In the genomic region with DNA sequence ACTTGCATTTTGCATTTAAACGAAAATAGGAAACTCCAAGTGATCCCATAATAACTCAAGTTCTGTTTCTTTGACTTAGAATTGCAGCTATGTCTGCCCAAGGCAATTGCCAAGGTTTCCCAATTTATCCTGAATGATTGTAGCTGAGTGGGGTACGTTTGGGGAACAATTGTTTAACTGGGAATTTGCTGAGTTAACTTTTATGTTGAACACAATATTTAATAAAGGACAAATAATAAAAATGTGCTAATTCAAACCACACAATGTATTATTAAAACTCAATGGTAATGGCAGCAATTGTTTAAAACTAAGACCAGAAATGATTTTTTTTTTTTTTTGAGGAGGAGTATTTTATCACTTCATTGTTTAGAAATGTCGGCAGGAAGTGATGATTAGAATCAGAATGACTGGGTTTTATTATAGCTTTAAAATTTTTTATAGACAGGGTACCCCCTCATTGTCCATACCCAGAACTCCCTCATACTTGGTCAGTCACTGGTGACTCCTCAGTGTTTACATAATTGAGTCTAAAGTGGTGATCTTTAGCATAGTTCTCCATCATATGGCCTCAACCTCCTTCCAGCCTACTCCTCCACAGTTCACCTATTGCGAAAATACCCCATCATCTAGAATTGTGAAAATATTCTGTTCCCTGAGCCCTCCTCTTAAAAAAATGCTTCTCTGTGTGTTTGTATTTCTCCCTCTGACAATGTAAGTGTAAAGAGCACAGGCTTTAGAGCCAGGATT, we compare ENCODE assay signal across 12 cellular contexts.
DNase-seq lines count a peak whose midpoint lies in the region; ATAC-seq, FAIRE-seq and TF ChIP-seq lines count a peak whose summit lies in the region.
"Had no signal": no experiment of that assay in that cellular context is flagged by ENCODE, and none has a peak within 500 bp of the region (broad histone marks: within the 10 kb centered on the region; RNA-seq: fewer than 3 reads in every experiment).

No MANE protein-coding gene starts in this region.

- 0 out of 4 replicates have a peak, but pooled peaks cover 0 to 3% of the 10 kb centered on the region in 2 experiments for H3K79me1 ChIP-seq in IMR-90 (ENCODE audit: low read depth in 1 of 2, low read length in 2 of 2)

- WGBS in IMR-90 (ENCODE audit: extremely low coverage in 2 of 2, insufficient read length in 1 of 2), 2 experiments = no CpG with 5 or more reads among the region's 4 CpGs

- H3K4me3 ChIP-seq in IMR-90 (ENCODE audit: insufficient read depth, low read depth, low read length) = no peak overlapping the region
- no peak overlapping the region for H3K4me3 ChIP-seq in fibroblast of mammary gland (ENCODE audit: control insufficient read depth, low read depth, low read length)
- no peak overlapping the region for H3K4me3 ChIP-seq in subcutaneous abdominal adipose tissue (ENCODE audit: low read depth in 1 of 5, low read length in 5 of 5)

- peak overlapping the region; percentile 93 for H2BK5ac ChIP-seq in IMR-90 (ENCODE audit: low read depth, low read length, poor library complexity, severe bottlenecking)

- TF ChIP-seq POLR2A in IMR-90 (IDR thresholded peaks at IDR 0.05; ENCODE audit: low read depth, low read length) = no peak

- H3K4me1 ChIP-seq in IMR-90 (ENCODE audit: control insufficient read depth, insufficient read depth, low read length) = peaks cover 13% of the 10 kb centered on the region
- H3K4me1 ChIP-seq in subcutaneous abdominal adipose tissue (ENCODE audit: control insufficient read depth in 5 of 5, insufficient read depth in 5 of 5, low read length in 5 of 5) = peaks cover 0 to 41% (median 33%) of the 10 kb centered on the region in 5 donors

- peak overlapping the region; percentile 16 to 79; a peak in 3 of 4 replicates for H4K8ac ChIP-seq in IMR-90 (ENCODE audit: low read depth in 2 of 2, low read length in 2 of 2)

- H2AK9ac ChIP-seq in IMR-90 (replicated peaks; ENCODE audit: low read depth, low read length, poor library complexity) = no peak overlapping the region

- intact Hi-C loops in IMR-90 (cut with micrococcal nuclease) = loop anchor here (2.0 to 5.0 kb wide), 4 partner anchors 166 to 774 kb away; a partner anchor contains a TSS

- dilution Hi-C loops in IMR-90 (cut with HindIII; ENCODE audit: low sequenced_read_pairs, unreplicated experiment) = no loop called here

- no peak for ATAC-seq in IMR-90 (ENCODE audit: low read depth)
- ATAC-seq in HG02623 (IDR thresholded peaks at IDR 0.05; ENCODE audit: unreplicated experiment) = no peak

- H3K27ac ChIP-seq in IMR-90 (ENCODE audit: insufficient read depth, low read length) (peak overlapping the region; percentile 29; the same call in 1 of the 2 replicates), subcutaneous abdominal adipose tissue (ENCODE audit: low read depth, low read length) (peak overlapping the region; percentile 77)

- no TSS peak for BruUV-seq in IMR-90 (replicated peaks; lab: Mats Ljungman, UMichigan)

- H3K14ac ChIP-seq in IMR-90 (replicated peaks; ENCODE audit: low read depth, low read length) = peak overlapping the region; percentile 88

- H3K9me3 ChIP-seq in IMR-90 (ENCODE audit: control insufficient read depth, insufficient read depth, low read length) (no peaks in the 10 kb centered on the region), subcutaneous abdominal adipose tissue (ENCODE audit: control insufficient read depth in 5 of 5, low read length in 5 of 5) (no peaks in the 10 kb centered on the region)

- POLR2A ChIA-PET in IMR-90 (lab: Charles Lee; ENCODE audit: unreplicated experiment) = interaction anchor here (0.7 to 1.4 kb wide), 2 partner anchors 36 to 390 kb away, joined by 4 to 14 read pairs; a partner anchor contains a TSS

- H4K91ac ChIP-seq in IMR-90 (ENCODE audit: insufficient read depth, low read depth, low read length) = peak overlapping the region; percentile 56

- peak overlapping the region; percentile 95 for H2BK120ac ChIP-seq in IMR-90 (ENCODE audit: low read depth, low read length)

- peak overlapping the region; percentile 94 for H2BK20ac ChIP-seq in IMR-90 (ENCODE audit: low read depth, low read length)

- H3K9me1 ChIP-seq in IMR-90 (ENCODE audit: insufficient read depth, low read length) = 0 out of 2 replicates have a peak, but pooled peaks cover 4% of the 10 kb centered on the region

- peak overlapping the region; percentile 61; the same call in 2 of the 3 replicates for H2BK15ac ChIP-seq in IMR-90 (ENCODE audit: low read depth, low read length)

- in situ Hi-C loops in IMR-90 (cut with MboI; ENCODE audit: low sequenced_read_pairs) = loop anchor here (10.0 kb wide), 1 partner anchor 389 kb away; a partner anchor contains a TSS

- TF ChIP-seq CTCF in IMR-90 (conservative IDR thresholded peaks at IDR 0.05; ENCODE audit: low read depth, low read length) (no peak), fibroblast of mammary gland (conservative IDR thresholded peaks at IDR 0.05; ENCODE audit: control insufficient read depth, insufficient read depth, low read depth, low read length) (no peak), D721Med (IDR thresholded peaks at IDR 0.05; ENCODE audit: insufficient read depth, missing control alignments) (no peak)

- peak overlapping the region; percentile 93 for H3K18ac ChIP-seq in IMR-90 (ENCODE audit: low read depth, low read length)

- TF ChIP-seq RAD21 in IMR-90 (IDR thresholded peaks at IDR 0.05; ENCODE audit: low read length) = no peak

- FAIRE-seq in D721Med (lab: Jason Lieb, UNC) = no peak

- peak; percentile 35 for DNase-seq in IMR-90
- peak; percentile 54 for DNase-seq in SKM-1 (lab: John Stamatoyannopoulos, UW; ENCODE audit: unreplicated experiment)
- peak; percentile 66 for DNase-seq in fibroblast of mammary gland (ENCODE audit: low read depth)
- no peak for DNase-seq in central memory CD4-positive, alpha-beta T cell
- DNase-seq in C1 segment of cervical spinal cord (lab: John Stamatoyannopoulos, UW) = no peak
- DNase-seq in D721Med (ENCODE audit: insufficient read length, low spot score) = no peak
- DNase-seq: activated CD4-positive, CD25-positive, alpha-beta regulatory T cell treated with anti-CD3 and anti-CD28 coated beads, Interleukin-2, amount 50 U/mL, for 72 hours; cerebellar nuclear complex; left colon; NCI-H526 treated with DMSO at 0.1 percent for 48 hours had no signal

- H4K20me1 ChIP-seq in IMR-90 (ENCODE audit: insufficient read depth, low read length) = no peaks in the 10 kb centered on the region

- H3K4ac ChIP-seq in IMR-90 (ENCODE audit: low read depth, low read length) = peak overlapping the region; percentile 75

- no peaks in the 10 kb centered on the region for H3K36me3 ChIP-seq in IMR-90 (ENCODE audit: control insufficient read depth, insufficient read depth, low read length)
- H3K36me3 ChIP-seq in subcutaneous abdominal adipose tissue (ENCODE audit: control insufficient read depth in 5 of 5, insufficient read depth in 5 of 5, low read length in 5 of 5) = no peaks in the 10 kb centered on the region

- peak overlapping the region; percentile 75 for H2AK5ac ChIP-seq in IMR-90 (ENCODE audit: low read depth, low read length)

- H3K27me3 ChIP-seq in IMR-90 (ENCODE audit: control insufficient read depth, insufficient read depth, low read length) (no peaks in the 10 kb centered on the region), subcutaneous abdominal adipose tissue (ENCODE audit: control insufficient read depth in 5 of 5, insufficient read depth in 4 of 5, low read length in 5 of 5) (no peaks in the 10 kb centered on the region)

- peak overlapping the region; percentile 83; the same call in 1 of the 2 replicates for H4K5ac ChIP-seq in IMR-90 (ENCODE audit: low read depth, low read length)

- no peak overlapping the region for H2AFZ ChIP-seq in IMR-90 (replicated peaks; ENCODE audit: low read length, poor library complexity)

- peak overlapping the region; percentile 71; the same call in 1 of the 2 replicates for H3K56ac ChIP-seq in IMR-90 (ENCODE audit: extremely low read depth, insufficient read depth, low read length)

- H3K9ac ChIP-seq in IMR-90 (ENCODE audit: low read depth, low read length) (no peak overlapping the region), subcutaneous abdominal adipose tissue (ENCODE audit: low read length in 5 of 5) (peak overlapping the region in 1 of 5 donors; percentile 19)

- no peak overlapping the region for H3K4me2 ChIP-seq in IMR-90 (ENCODE audit: low read depth, low read length)

- CTCF ChIA-PET in IMR-90 (lab: Yijun Ruan, JAX) = interaction anchor here (0.6 to 1.3 kb wide), 2 partner anchors 8 to 175 kb away, joined by 3 to 4 read pairs; no protein-coding TSS in a partner anchor

- peak overlapping the region; percentile 67; the same call in 1 of the 2 replicates for H3K23ac ChIP-seq in IMR-90 (ENCODE audit: low read depth, low read length)

TF ChIP-seq in IMR-90, 13 proteins besides CTCF, POLR2A, EP300 and RAD21:
- TF ChIP-seq CEBPB (IDR thresholded peaks at IDR 0.05; ENCODE audit: low read depth, low read length) = peak; percentile 80
- TF ChIP-seq CHD1 (IDR thresholded peaks at IDR 0.05; ENCODE audit: low read depth, low read length) = no peak

Comparison
In these comparisons a context has a peak if more than half of its experiments do, and no peak if none do; other contexts are left out.
1. DNase-seq: peak in IMR-90 (single experiment), SKM-1 (single experiment) and fibroblast of mammary gland (single experiment); none in central memory CD4-positive, alpha-beta T cell (single experiment), C1 segment of cervical spinal cord (0 of 14) and D721Med (single experiment).